ENCODE assay signal across 1 cellular context in genomic region chr5:173923236-173924104, GRCh38.
TF ChIP-seq lines count a peak whose summit lies in the region.

No MANE protein-coding gene starts in this region.

TF ChIP-seq in K562, 482 proteins besides CTCF, POLR2A, EP300 and RAD21 (continued from another document):
- no peak for TF ChIP-seq PBX2 (CRISPR knock-in tag; IDR thresholded peaks at IDR 0.05; ENCODE audit: low read depth)
- peak; percentile 95 for TF ChIP-seq PBX2 (tag; conservative IDR thresholded peaks at IDR 0.05; ENCODE audit: low read depth)
- no peak for TF ChIP-seq PCBP1 (IDR thresholded peaks at IDR 0.05; ENCODE audit: low read depth, low read length, poor library complexity, severe bottlenecking)
- TF ChIP-seq HMG20A (CRISPR knock-in tag; conservative IDR thresholded peaks at IDR 0.05), result 0 out of 2 replicates have a peak, but pooled peaks have one; percentile 62
- TF ChIP-seq ZNF316 (IDR thresholded peaks at IDR 0.05), result peak; percentile 35
- no peak for TF ChIP-seq ZNF282 (CRISPR knock-in tag; IDR thresholded peaks at IDR 0.05)
- TF ChIP-seq RBFOX2 (IDR thresholded peaks at IDR 0.05; ENCODE audit: low read depth, low read length), result no peak
- no peak for TF ChIP-seq CEBPG (CRISPR knock-in tag; IDR thresholded peaks at IDR 0.05)
- TF ChIP-seq CEBPG (tag; conservative IDR thresholded peaks at IDR 0.05 in 1 of 2, IDR thresholded peaks at IDR 0.05 in 1 of 2), result 0 out of 4 replicates have a peak, but pooled peaks of 1 of the 2 experiments have one; percentile 29
- 0 out of 4 replicates have a peak, but pooled peaks of 1 of the 2 experiments have one; percentile 36 for TF ChIP-seq TEAD1 (CRISPR knock-in tag; IDR thresholded peaks at IDR 0.05)
- TF ChIP-seq ZNF512 (tag; IDR thresholded peaks at IDR 0.05), result 0 out of 2 replicates have a peak, but pooled peaks have one; percentile 23
- no peak for TF ChIP-seq SOX6 (IDR thresholded peaks at IDR 0.05)
- TF ChIP-seq MEIS2 (IDR thresholded peaks at IDR 0.05; ENCODE audit: partially characterized antibody), result peak; percentile 94
- no peak for TF ChIP-seq ZNF436 (CRISPR knock-in tag; IDR thresholded peaks at IDR 0.05)
- peak; percentile 57 for TF ChIP-seq POLR2H (tag; IDR thresholded peaks at IDR 0.05; ENCODE audit: low read depth)
- peak; percentile 60 for TF ChIP-seq ARID1B (IDR thresholded peaks at IDR 0.05)
- peak; percentile 31; the same call in 1 of the 2 replicates for TF ChIP-seq TEAD4 (IDR thresholded peaks at IDR 0.05; ENCODE audit: low read length)
- no peak for TF ChIP-seq TEAD4 (CRISPR knock-in tag; IDR thresholded peaks at IDR 0.05; ENCODE audit: borderline replicate concordance)
- peak; percentile 27; the same call in 1 of the 2 replicates for TF ChIP-seq SMARCA4 (IDR thresholded peaks at IDR 0.05)
- TF ChIP-seq ZNF395 (CRISPR knock-in tag; IDR thresholded peaks at IDR 0.05), result 0 out of 2 replicates have a peak, but pooled peaks have one; percentile 42
- TF ChIP-seq TAL1 (IDR thresholded peaks at IDR 0.05), result peak; percentile 20; the same call in 1 of the 2 replicates
- TF ChIP-seq MITF (IDR thresholded peaks at IDR 0.05), result no peak
- no peak for TF ChIP-seq PATZ1 (CRISPR knock-in tag; IDR thresholded peaks at IDR 0.05; ENCODE audit: borderline replicate concordance)
- TF ChIP-seq ESRRA (IDR thresholded peaks at IDR 0.05; ENCODE audit: borderline replicate concordance, low read depth), result peak; percentile 25; the same call in 1 of the 2 replicates
- TF ChIP-seq SP2 (IDR thresholded peaks at IDR 0.05; ENCODE audit: extremely low read depth, low read depth, low read length, poor library complexity, severe bottlenecking), result no peak
- 0 out of 2 replicates have a peak, but pooled peaks have one; percentile 24 for TF ChIP-seq GABPA (tag; conservative IDR thresholded peaks at IDR 0.05; ENCODE audit: low read depth)
- TF ChIP-seq RCOR1 (IDR thresholded peaks at IDR 0.05; ENCODE audit: borderline replicate concordance in 1 of 2, low read depth in 2 of 2, low read length in 2 of 2), result peak in 1 of 2 experiments; percentile 94; a peak in 2 of 4 replicates
- 0 out of 2 replicates have a peak, but pooled peaks have one; percentile 11 for TF ChIP-seq MEF2A (IDR thresholded peaks at IDR 0.05; ENCODE audit: control insufficient read depth, low read depth, low read length)
- TF ChIP-seq RBM34 (IDR thresholded peaks at IDR 0.05; ENCODE audit: borderline replicate concordance, insufficient read depth, low read length), result no peak
TF ChIP-seq in K562: peak in this region for 19.
